ENCODE assay signal across 10 cellular contexts in genomic region chr2:97745474-97746172, GRCh38. TPM values are rescaled to one million over a fixed set of nuclear protein-coding genes. Genes with fewer than 3 reads are reported as not detected.
DNase-seq lines count a peak whose midpoint lies in the region; FAIRE-seq and TF ChIP-seq lines count a peak whose summit lies in the region.
"Had no signal": no experiment of that assay in that cellular context is flagged by ENCODE, and none has a peak within 500 bp of the region (broad histone marks: within the 10 kb centered on the region; RNA-seq: fewer than 3 reads in every experiment).

No MANE protein-coding gene starts in this region.

- H3K27ac Mint-ChIP-seq in HFFc6, result no peak overlapping the region
- H3K27ac Mint-ChIP-seq: endodermal cell had no signal

- H3K4me1 Mint-ChIP-seq in HFFc6 (ENCODE audit: low read depth), result peaks cover 24% of the 10 kb centered on the region

- peaks cover 6% of the 10 kb centered on the region for H3K27me3 Mint-ChIP-seq in HFFc6 (ENCODE audit: insufficient read depth)

- no peak overlapping the region for H3K4me3 ChIP-seq in H7 (ENCODE audit: insufficient read depth, low read depth, low read length)

- H3K36me3 ChIP-seq in H7 (replicated peaks; ENCODE audit: control insufficient read depth, insufficient read depth, low read length), result no peaks in the 10 kb centered on the region

- TF ChIP-seq CTCF in HFFc6 (IDR thresholded peaks at IDR 0.05), result no peak

- no peaks in the 10 kb centered on the region for H3K27me3 ChIP-seq in H7 (ENCODE audit: control insufficient read depth, insufficient read depth, low read length)

- no peak for DNase-seq in GM12891 (ENCODE audit: insufficient read length, low spot score)
- no peak for DNase-seq in HTR-8/SVneo (ENCODE audit: insufficient read length, low spot score)
- peak; percentile 27 for DNase-seq in activated effector memory CD4-positive, alpha-beta T cell treated with Interleukin-2 at 50 U/mL for 16 hours
- DNase-seq in stimulated activated CD4-positive, alpha-beta T cell treated with anti-CD3 and anti-CD28 coated beads, Interleukin-15, amount 100 ng/mL, for 24 hours, result peak; percentile 74
- no peak for DNase-seq in NCI-H82 treated with DMSO at 0.1 percent for 48 hours (lab: John Stamatoyannopoulos, UW; ENCODE audit: unreplicated experiment)
- DNase-seq in SKM-1 treated with dmso at 0.1 percent for 144 hours (lab: John Stamatoyannopoulos, UW; ENCODE audit: unreplicated experiment), result no peak
- no peak for DNase-seq in HFFc6
- DNase-seq in H7, result no peak
- DNase-seq: endodermal cell had no signal

- FAIRE-seq in GM12891 (lab: Jason Lieb, UNC) (peak; percentile 92), HTR-8/SVneo (lab: Jason Lieb, UNC) (peak; percentile 69)
- FAIRE-seq: TTC549 had no signal

- TF ChIP-seq POLR2A in GM12891 (IDR thresholded peaks at IDR 0.05; ENCODE audit: low read depth, low read length), result no peak

- no peaks in the 10 kb centered on the region for H3K9me3 Mint-ChIP-seq in HFFc6
- H3K9me3 Mint-ChIP-seq: endodermal cell had no signal

- no peak overlapping the region for H3K4me3 Mint-ChIP-seq in HFFc6
- H3K4me3 Mint-ChIP-seq: endodermal cell had no signal

- H3K36me3 Mint-ChIP-seq in HFFc6 (ENCODE audit: low read depth), result peaks cover 13% of the 10 kb centered on the region

TF ChIP-seq in GM12891, 5 proteins besides CTCF, POLR2A, EP300 and RAD21:
- TF ChIP-seq POU2F2 (IDR thresholded peaks at IDR 0.05; ENCODE audit: low read depth, low read length) (no peak), TAF1 (IDR thresholded peaks at IDR 0.05; ENCODE audit: low read depth, low read length) (no peak), PAX5 (IDR thresholded peaks at IDR 0.05; ENCODE audit: insufficient read depth, low read length, severe bottlenecking) (no peak), SPI1 (IDR thresholded peaks at IDR 0.05; ENCODE audit: low read depth, low read length) (no peak), POLR2AphosphoS5 (IDR thresholded peaks at IDR 0.05; ENCODE audit: low read depth, low read length) (no peak)

RNA-seq across cellular contexts. Expression of gene ZAP70, which starts 32.2 kb away (rescaled TPM):
- polyA plus RNA-seq in GM12891 (2012; ENCODE audit: low read depth, missing spikeins), result 21.2 TPM
- total RNA-seq in HFFc6 (2021; fragmentation: NEBNext Ultra II Directional; extraction: Animal tissue kit (Norgen Biotek cat#: 25700)), result not detected
- total RNA-seq in H7 (2014; rRNA removed; shearing (Covaris generic)), result 0.33 and 2.5 TPM in 2 replicates

Comparison
In these comparisons a context has a peak if more than half of its experiments do, and no peak if none do; other contexts are left out.
1. DNase-seq: peak in activated effector memory CD4-positive, alpha-beta T cell treated with Interleukin-2 at 50 U/mL for 16 hours (single experiment) and stimulated activated CD4-positive, alpha-beta T cell treated with anti-CD3 and anti-CD28 coated beads, Interleukin-15, amount 100 ng/mL, for 24 hours (single experiment); none in GM12891 (single experiment), HTR-8/SVneo (single experiment), NCI-H82 treated with DMSO at 0.1 percent for 48 hours (single experiment), SKM-1 treated with dmso at 0.1 percent for 144 hours (single experiment), HFFc6 (single experiment) and H7 (single experiment).